17 cellular contexts compared by ENCODE assay signal in genomic region chr9:93123561-93124283, GRCh38. TPM values are rescaled to one million over a fixed set of nuclear protein-coding genes. Genes with fewer than 3 reads are reported as not detected.
A peak's percentile ranks its signal among the peaks of the same experiment; 100 is the strongest.
DNase-seq lines count a peak whose midpoint lies in the region; ATAC-seq and TF ChIP-seq lines count a peak whose summit lies in the region.
"Had no signal": no experiment of that assay in that cellular context is flagged by ENCODE, and none has a peak within 500 bp of the region (broad histone marks: within the 10 kb centered on the region; RNA-seq: fewer than 3 reads in every experiment).

No MANE protein-coding gene starts in this region.

- DNase-seq in 8988T (peak; percentile 15), GM06990 (ENCODE audit: extremely low read depth, insufficient read length) (peak; percentile 6), adrenal gland (peak; percentile 2 to 53 (median 19)), mucosa of descending colon (peak in 2 of 3 donors; percentile 22 to 51), superior temporal gyrus (ENCODE audit: extremely low spot score) (no peak), SW480 (ENCODE audit: low spot score) (no peak), NCI-H2029 (lab: John Stamatoyannopoulos, UW) (no peak)
- DNase-seq: DND-41; GOT3; mammary epithelial cell; NCI-H2029 treated with DMSO at 0.1 percent for 48 hours; NCI-H774; stimulated activated CD4-positive, alpha-beta T cell treated with anti-CD3 and anti-CD28 coated beads, Interleukin-2, amount 100 ng/mL, for 24 hours had no signal

- H3K4me1 ChIP-seq in adrenal gland (replicated peaks in 1 of 2) (peaks cover 30 to 64% of the 10 kb centered on the region in 2 donors), mucosa of descending colon (ENCODE audit: low read depth) (no peaks in the 10 kb centered on the region)

- H3K4me3 ChIP-seq in GM06990 (replicated peaks; ENCODE audit: low read depth, low read length), result no peak overlapping the region
- H3K4me3 ChIP-seq in adrenal gland, result no peak overlapping the region
- no peak overlapping the region for H3K4me3 ChIP-seq in mucosa of descending colon
- H3K4me3 ChIP-seq: GM12878, SJSA1 had no signal

- TF ChIP-seq CTCF in GM06990 (IDR thresholded peaks at IDR 0.05; ENCODE audit: insufficient read depth, low read length, poor library complexity, severe bottlenecking) (no peak), adrenal gland (IDR thresholded peaks at IDR 0.05) (no peak), mucosa of descending colon (IDR thresholded peaks at IDR 0.05) (no peak)

- H3K27me3 ChIP-seq in GM06990 (replicated peaks; ENCODE audit: control insufficient read depth, insufficient read depth, low read length) (no peaks in the 10 kb centered on the region), adrenal gland (no peaks in the 10 kb centered on the region)
- H3K27me3 ChIP-seq: SJSA1 had no signal

- WGBS in adrenal gland, 4 donors, result 77 to 83% (median 79%) methylated on average over 8 to 14 of the region's 14 CpGs

- H3K9me3 ChIP-seq in adrenal gland (replicated peaks in 1 of 3) (no peaks in the 10 kb centered on the region), mucosa of descending colon (no peaks in the 10 kb centered on the region)
- H3K9me3 ChIP-seq: SJSA1 had no signal

- ATAC-seq in mucosa of descending colon (no peak), HG03097 (IDR thresholded peaks at IDR 0.05; ENCODE audit: low FRiP score, unreplicated experiment) (no peak)
- ATAC-seq: GM12878 had no signal

- intact Hi-C loops in adrenal gland (cut with DNase I) (no loop called here), mucosa of descending colon (cut with DNase I, micrococcal nuclease) (no loop called here)

- peak overlapping the region in 2 of 5 donors; percentile 4 to 41 for H3K27ac ChIP-seq in adrenal gland
- H3K27ac ChIP-seq: HL-60, SJSA1 had no signal

- H3K36me3 ChIP-seq in GM06990 (ENCODE audit: control insufficient read depth, insufficient read depth, low read length) (no peaks in the 10 kb centered on the region; the same call in 1 of the 2 replicates), adrenal gland (replicated peaks in 1 of 2) (peaks cover 0 to 55% of the 10 kb centered on the region in 2 donors), mucosa of descending colon (ENCODE audit: low read depth) (no peaks in the 10 kb centered on the region)

- no peak for TF ChIP-seq POLR2A in adrenal gland (IDR thresholded peaks at IDR 0.05)

RNA-seq across cellular contexts. Expression of gene NINJ1, which starts 10.3 kb away (rescaled TPM):
- 100 to 1,000 TPM; 122 to 339 (median 181) TPM for total RNA-seq in adrenal gland
- 100 to 1,000 TPM in 2 of 3 donors, 10 to 100 TPM in 1; 31.1 to 135 (median 101) TPM for polyA plus RNA-seq in adrenal gland
- 10 to 100 TPM; 19.5 to 68.9 (median 23.2) TPM for total RNA-seq in mucosa of descending colon

RNA-seq across cellular contexts. Expression of gene CARD19, which starts 27.7 kb away (rescaled TPM):
- 10 to 100 TPM; 29.7 to 75.0 (median 39.2) TPM for total RNA-seq in adrenal gland
- polyA plus RNA-seq in adrenal gland, result 10 to 100 TPM; 10.7 to 69.1 (median 68.4) TPM
- total RNA-seq in mucosa of descending colon, result 10 to 100 TPM; 39.1 to 47.8 (median 44.2) TPM

Comparison
In these comparisons a context has a peak if more than half of its experiments do, and no peak if none do; other contexts are left out.
1. DNase-seq: peak in 8988T (single experiment), GM06990 (single experiment), adrenal gland (7 of 7) and mucosa of descending colon (2 of 3); none in superior temporal gyrus (single experiment), SW480 (single experiment) and NCI-H2029 (single experiment).